ENCODE assay signal across 17 cellular contexts in genomic region chr12:62761658-62762057, GRCh38.
DNase-seq lines count a peak whose midpoint lies in the region; ATAC-seq, FAIRE-seq and TF ChIP-seq lines count a peak whose summit lies in the region.
"Had no signal": no experiment of that assay in that cellular context is flagged by ENCODE, and none has a peak within 500 bp of the region (broad histone marks: within the 10 kb centered on the region; RNA-seq: fewer than 3 reads in every experiment).

No MANE protein-coding gene starts in this region.

- TF ChIP-seq EP300 in HepG2 (IDR thresholded peaks at IDR 0.05; ENCODE audit: low read depth in 2 of 2, low read length in 2 of 2) (no peak), HepG2 (CRISPR knock-in tag; IDR thresholded peaks at IDR 0.05; ENCODE audit: borderline replicate concordance) (no peak)

- H2BK15ac ChIP-seq in neuronal stem cell (ENCODE audit: low read length): no peak overlapping the region

- in situ Hi-C loops in HepG2 (cut with HindIII; ENCODE audit: extremely low pct_ligation_motif_present, low pct_unique_long_range_greater_than_20kb): no loop called here

- H3K27me3 ChIP-seq in HepG2 (ENCODE audit: control insufficient read depth in 1 of 2, insufficient read depth in 2 of 2, low read length in 2 of 2) (no peaks in the 10 kb centered on the region), right lobe of liver (no peaks in the 10 kb centered on the region), neuronal stem cell (ENCODE audit: control insufficient read depth in 3 of 3, insufficient read depth in 3 of 3, low read depth in 1 of 3, low read length in 3 of 3) (no peaks in the 10 kb centered on the region)
- H3K27me3 ChIP-seq: esophagus squamous epithelium, thyroid gland had no signal

- no peak for TF ChIP-seq RAD21 in HepG2 (CRISPR knock-in tag; IDR thresholded peaks at IDR 0.05)

- H3K4ac ChIP-seq in neuronal stem cell (ENCODE audit: low read length): no peak overlapping the region

- H3K79me2 ChIP-seq in HepG2 (ENCODE audit: insufficient read depth, low read length): no peaks in the 10 kb centered on the region

- TF ChIP-seq POLR2A in HepG2 (IDR thresholded peaks at IDR 0.05; ENCODE audit: insufficient read depth in 1 of 2, low read depth in 2 of 2, low read length in 2 of 2) (no peak), right lobe of liver (IDR thresholded peaks at IDR 0.05) (no peak)

- intact Hi-C loops in HepG2 (cut with micrococcal nuclease; ENCODE audit: unreplicated experiment) (no loop called here), right lobe of liver (cut with DNase I) (no loop called here)

- H4K91ac ChIP-seq in neuronal stem cell (ENCODE audit: low read depth, low read length, poor library complexity): no peak overlapping the region

- H4K20me1 ChIP-seq in HepG2 (ENCODE audit: insufficient read depth, low read length): peaks cover 9% of the 10 kb centered on the region

- no peak for FAIRE-seq in HepG2 (lab: Jason Lieb, UNC)

- H3K4me2 ChIP-seq in HepG2 (ENCODE audit: low read depth, low read length) (no peak overlapping the region), neuronal stem cell (ENCODE audit: insufficient read depth, low read length, poor library complexity, severe bottlenecking) (no peak overlapping the region)

- H3K27ac ChIP-seq in HepG2 (ENCODE audit: extremely low read length, insufficient read depth, low read length) (peak overlapping the region; percentile 42), right lobe of liver (peak overlapping the region in 1 of 3 donors; percentile 41), neuronal stem cell (replicated peaks; ENCODE audit: low read length) (no peak overlapping the region)
- H3K27ac ChIP-seq: esophagus squamous epithelium, thyroid gland had no signal

- H3K9me3 ChIP-seq in HepG2 (ENCODE audit: low read length) (no peaks in the 10 kb centered on the region), right lobe of liver (no peaks in the 10 kb centered on the region), neuronal stem cell (replicated peaks in 1 of 2; ENCODE audit: control insufficient read depth in 2 of 2, insufficient read depth in 1 of 2, low read depth in 1 of 2, low read length in 2 of 2) (peaks cover 0 to 4% of the 10 kb centered on the region in 2 donors)
- H3K9me3 ChIP-seq: esophagus squamous epithelium, thyroid gland had no signal

- H3K36me3 ChIP-seq in HepG2 (replicated peaks in 1 of 2; ENCODE audit: control insufficient read depth in 1 of 2, insufficient read depth in 2 of 2, low read length in 2 of 2) (peaks cover 5 to 47% of the 10 kb centered on the region in 2 experiments), right lobe of liver (no peaks in the 10 kb centered on the region), neuronal stem cell (replicated peaks in 1 of 2; ENCODE audit: control insufficient read depth in 2 of 2, insufficient read depth in 2 of 2, low read length in 2 of 2) (no peaks in the 10 kb centered on the region)
- H3K36me3 ChIP-seq: esophagus squamous epithelium, thyroid gland had no signal

- CTCF ChIA-PET in HepG2 (lab: Yijun Ruan, JAX; ENCODE audit: low intra/inter-chr PET ratio, low total read pairs): no interaction called here

- H3K4me1 ChIP-seq in HepG2 (ENCODE audit: insufficient read depth, low read length) (peaks cover 56% of the 10 kb centered on the region), right lobe of liver (peaks cover 0 to 31% (median 0%) of the 10 kb centered on the region in 4 donors), neuronal stem cell (ENCODE audit: control insufficient read depth in 2 of 2, insufficient read depth in 1 of 2, low read depth in 1 of 2, low read length in 2 of 2) (no peaks in the 10 kb centered on the region)
- H3K4me1 ChIP-seq: esophagus squamous epithelium had no signal

- WGBS in HepG2 (ENCODE audit: low lambda C conversion rate): 91% methylated on average over 4 of the region's 5 CpGs
- WGBS in right lobe of liver (ENCODE audit: insufficient coverage, low coverage, low lambda C conversion rate, missing lambda C conversion rate): 87% methylated on average over 3 of the region's 5 CpGs
- no CpG with 5 or more reads among the region's 5 CpGs for WGBS in neuronal stem cell (ENCODE audit: extremely low coverage in 2 of 2, insufficient read length in 2 of 2, insufficient replicate concordance in 1 of 2), 2 donors

- no peak for DNase-seq in HepG2 (ENCODE audit: low spot score)
- DNase-seq in right lobe of liver: no peak
- DNase-seq in fibroblast of peridontal ligament (ENCODE audit: extremely low read depth): peak; percentile 84
- no peak for DNase-seq in neuronal stem cell (ENCODE audit: low spot score)
- no peak for DNase-seq in NCI-H2171 (lab: John Stamatoyannopoulos, UW)
- DNase-seq: activated CD4-positive, alpha-beta T cell treated with anti-CD3 and anti-CD28 coated beads for 1 hour; activated gamma-delta T cell treated with Interleukin-2 at 50 U/mL for 16 hours; esophagus squamous epithelium; NCI-H1092; nephron progenitor cell; stimulated activated CD4-positive, alpha-beta T cell treated with anti-CD3 and anti-CD28 coated beads, Interleukin-4, amount 100 ng/mL, for 1 hour; stimulated activated CD8-positive, alpha-beta memory T cell treated with anti-CD3 and anti-CD28 coated beads, Interleukin-4, amount 100 ng/mL, for 48 hours; T-helper 17 cell; thyroid gland had no signal

- H3K14ac ChIP-seq in neuronal stem cell (ENCODE audit: low read length): no peak overlapping the region

- no peak overlapping the region for H3K23ac ChIP-seq in neuronal stem cell (ENCODE audit: low read depth, low read length, poor library complexity)

- H2AFZ ChIP-seq in HepG2 (ENCODE audit: low read length) (no peak overlapping the region), neuronal stem cell (ENCODE audit: low read length) (no peak overlapping the region)

- no peak overlapping the region for H3K9ac ChIP-seq in HepG2 (ENCODE audit: insufficient read depth, low read depth, low read length)
- no peak overlapping the region for H3K9ac ChIP-seq in neuronal stem cell (ENCODE audit: low read depth, low read length, poor library complexity)

- no peak overlapping the region for H2BK5ac ChIP-seq in neuronal stem cell (ENCODE audit: low read length)

- no peaks in the 10 kb centered on the region for H3K79me1 ChIP-seq in neuronal stem cell (ENCODE audit: low read depth, low read length)

- H4K8ac ChIP-seq in neuronal stem cell (ENCODE audit: low read depth, low read length): no peak overlapping the region

- H3K4me3 ChIP-seq in HepG2 (replicated peaks in 1 of 3; ENCODE audit: insufficient read depth in 1 of 3, low read depth in 2 of 3, low read length in 3 of 3): no peak overlapping the region
- H3K4me3 ChIP-seq in right lobe of liver: no peak overlapping the region
- H3K4me3 ChIP-seq in neuronal stem cell (ENCODE audit: low read length in 2 of 2): no peak overlapping the region
- H3K4me3 ChIP-seq: esophagus squamous epithelium, thyroid gland had no signal

- no peak overlapping the region for H2BK12ac ChIP-seq in neuronal stem cell (ENCODE audit: low read length)

- peak overlapping the region; percentile 15 for H3K18ac ChIP-seq in neuronal stem cell (ENCODE audit: low read length)

- POLR2A ChIA-PET in HepG2 (lab: Yijun Ruan, JAX): interaction anchor here (0.8 kb wide), 1 partner anchor 159 kb away, joined by 3 read pairs; no protein-coding TSS in a partner anchor

- no TSS peak for BruUV-seq in HepG2 (replicated peaks; lab: Mats Ljungman, UMichigan)

- H2BK120ac ChIP-seq in neuronal stem cell (ENCODE audit: low read depth, low read length): no peak overlapping the region

- no peak for TF ChIP-seq CTCF in HepG2 (CRISPR knock-in tag; IDR thresholded peaks at IDR 0.05)
- TF ChIP-seq CTCF in right lobe of liver (IDR thresholded peaks at IDR 0.05): no peak

- H2AK5ac ChIP-seq in neuronal stem cell (ENCODE audit: low read depth, low read length): peak overlapping the region; percentile 12

- ATAC-seq in HepG2: peak; percentile 15; the same call in 2 of the 3 replicates
- ATAC-seq in right lobe of liver: no peak
- ATAC-seq in HG02798 (IDR thresholded peaks at IDR 0.05; ENCODE audit: poor library complexity, unreplicated experiment): no peak
- ATAC-seq in GM21381 (IDR thresholded peaks at IDR 0.05; ENCODE audit: unreplicated experiment): no peak
- ATAC-seq in GM18498 (IDR thresholded peaks at IDR 0.05; ENCODE audit: unreplicated experiment): no peak
- ATAC-seq: T-helper 17 cell had no signal

TF ChIP-seq in HepG2, 621 proteins besides CTCF, POLR2A, EP300 and RAD21:
- TF ChIP-seq ZNF768 (CRISPR knock-in tag; IDR thresholded peaks at IDR 0.05): peak; percentile 61; the same call in 1 of the 2 replicates
- TF ChIP-seq ZBTB8A (CRISPR knock-in tag; IDR thresholded peaks at IDR 0.05; ENCODE audit: borderline replicate concordance, low read depth): no peak
